Comparison of ENCODE assay signal across 20 cellular contexts in the genomic region with DNA sequence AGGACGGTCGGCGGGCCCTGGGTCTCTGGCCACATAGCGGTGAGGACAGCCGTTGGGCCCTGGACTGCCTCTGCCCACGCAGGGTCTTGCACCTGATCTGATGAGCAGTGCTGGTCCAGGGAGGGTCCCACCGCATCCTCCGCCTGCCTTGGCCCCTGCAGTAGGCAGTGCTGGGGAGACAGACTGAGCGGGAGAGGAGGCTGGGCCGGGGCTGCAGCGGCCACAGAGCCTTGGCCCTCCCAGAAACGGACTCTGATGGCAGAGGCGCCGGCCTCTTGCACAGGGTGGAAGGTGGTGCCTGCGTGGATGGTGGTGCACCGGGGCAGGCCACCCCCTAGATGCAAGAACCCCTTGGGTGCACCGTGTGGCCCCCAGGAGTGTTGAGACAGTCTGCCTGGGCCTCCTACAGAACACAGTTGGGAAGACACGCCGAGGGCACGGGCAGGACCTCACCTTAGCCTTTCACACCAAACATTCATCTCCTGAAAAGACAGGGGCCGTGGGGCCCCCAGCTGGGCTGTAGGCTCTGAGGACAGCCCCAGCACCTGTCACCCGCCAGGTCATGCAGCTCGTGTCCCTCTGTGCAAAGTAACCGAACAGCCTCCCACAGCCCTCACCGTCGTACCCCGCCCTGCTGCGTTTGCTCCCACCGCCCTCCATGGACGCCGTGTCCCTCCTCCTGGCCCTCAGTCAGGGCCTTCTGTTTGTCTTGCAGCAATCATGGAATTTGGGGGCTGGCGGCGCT. TPM values are rescaled to one million over a fixed set of nuclear protein-coding genes. Genes with fewer than 3 reads are reported as not detected.
DNase-seq lines count a peak whose midpoint lies in the region; ATAC-seq and TF ChIP-seq lines count a peak whose summit lies in the region.
"Had no signal": no experiment of that assay in that cellular context is flagged by ENCODE, and none has a peak within 500 bp of the region (broad histone marks: within the 10 kb centered on the region; RNA-seq: fewer than 3 reads in every experiment).

No MANE protein-coding gene starts in this region.

- H3K4me1 Mint-ChIP-seq in activated T-cell treated with anti-CD3 and anti-CD28 coated beads, Interleukin-2, amount 50 U/mL, for 24 hours (ENCODE audit: low read depth), result peaks cover 56% of the 10 kb centered on the region
- peaks cover 31% of the 10 kb centered on the region for H3K4me1 Mint-ChIP-seq in activated T-cell treated with anti-CD3 and anti-CD28 coated beads, Interleukin-2, amount 50 U/mL, for 4 hours (ENCODE audit: low read depth)
- peaks cover 42% of the 10 kb centered on the region for H3K4me1 Mint-ChIP-seq in CD4-positive, alpha-beta T cell (ENCODE audit: low read depth)
- peaks cover 15% of the 10 kb centered on the region for H3K4me1 Mint-ChIP-seq in activated T-helper 17 cell treated with anti-CD3 and anti-CD28 coated beads, Interleukin-2, amount 50 U/mL, for 72 hours
- H3K4me1 Mint-ChIP-seq in stimulated activated memory B cell treated with anti-CD40 and anti-IgM and Interleukin-4, amounts not matched to agents 10 μg/mL and 1 μg/mL and 100 μg/mL, for 72 hours, result peaks cover 87% of the 10 kb centered on the region
- H3K4me1 Mint-ChIP-seq: H9 had no signal

- peak overlapping the region; percentile 84 for H3K27ac Mint-ChIP-seq in activated T-cell treated with anti-CD3 and anti-CD28 coated beads, Interleukin-2, amount 50 U/mL, for 24 hours
- H3K27ac Mint-ChIP-seq in CD4-positive, alpha-beta T cell, result peak overlapping the region; percentile 14
- peak overlapping the region; percentile 59 for H3K27ac Mint-ChIP-seq in activated T-helper 17 cell treated with anti-CD3 and anti-CD28 coated beads, Interleukin-2, amount 50 U/mL, for 72 hours
- peak overlapping the region; percentile 45 for H3K27ac Mint-ChIP-seq in stimulated activated memory B cell treated with anti-CD40 and anti-IgM and Interleukin-4, amounts not matched to agents 10 μg/mL and 1 μg/mL and 100 μg/mL, for 72 hours

- CTCF ChIA-PET in CD4-positive, alpha-beta T cell (lab: Charles Lee), result no interaction called here

- no peak for DNase-seq in activated T-cell treated with anti-CD3 and anti-CD28 coated beads, Interleukin-2, amount 50 U/mL, for 24 hours
- DNase-seq in activated T-cell treated with anti-CD3 and anti-CD28 coated beads, Interleukin-2, amount 50 U/mL, for 4 hours, result no peak
- no peak for DNase-seq in CD4-positive, alpha-beta T cell
- DNase-seq in NCI-H446 treated with DMSO at 0.1 percent for 48 hours (lab: John Stamatoyannopoulos, UW) (no peak), SIG-M5 (lab: John Stamatoyannopoulos, UW) (no peak)
- DNase-seq: 8988T, DMS79, H9, KBM-7, MM.1S, NCI-H1048, NCI-H1417 treated with DMSO at 0.1 percent for 48 hours, NCI-H187 treated with DMSO at 0.1 percent for 48 hours, NCI-H2107, NCI-H748 treated with DMSO at 0.1 percent for 48 hours had no signal

- H3K27me3 Mint-ChIP-seq in activated T-cell treated with anti-CD3 and anti-CD28 coated beads, Interleukin-2, amount 50 U/mL, for 24 hours, result no peaks in the 10 kb centered on the region
- H3K27me3 Mint-ChIP-seq in activated T-cell treated with anti-CD3 and anti-CD28 coated beads, Interleukin-2, amount 50 U/mL, for 4 hours (ENCODE audit: low read depth), result no peaks in the 10 kb centered on the region
- no peaks in the 10 kb centered on the region for H3K27me3 Mint-ChIP-seq in CD4-positive, alpha-beta T cell
- no peaks in the 10 kb centered on the region for H3K27me3 Mint-ChIP-seq in activated T-helper 17 cell treated with anti-CD3 and anti-CD28 coated beads, Interleukin-2, amount 50 U/mL, for 72 hours
- no peaks in the 10 kb centered on the region for H3K27me3 Mint-ChIP-seq in stimulated activated memory B cell treated with anti-CD40 and anti-IgM and Interleukin-4, amounts not matched to agents 10 μg/mL and 1 μg/mL and 100 μg/mL, for 72 hours

- H3K36me3 Mint-ChIP-seq in activated T-cell treated with anti-CD3 and anti-CD28 coated beads, Interleukin-2, amount 50 U/mL, for 24 hours (ENCODE audit: low read depth), result peaks cover 85% of the 10 kb centered on the region
- H3K36me3 Mint-ChIP-seq in activated T-cell treated with anti-CD3 and anti-CD28 coated beads, Interleukin-2, amount 50 U/mL, for 4 hours (ENCODE audit: insufficient read depth), result peaks cover 13% of the 10 kb centered on the region
- H3K36me3 Mint-ChIP-seq in CD4-positive, alpha-beta T cell (ENCODE audit: low read depth), result peaks cover 46% of the 10 kb centered on the region
- peaks cover 93% of the 10 kb centered on the region for H3K36me3 Mint-ChIP-seq in activated T-helper 17 cell treated with anti-CD3 and anti-CD28 coated beads, Interleukin-2, amount 50 U/mL, for 72 hours (ENCODE audit: low read depth)
- peaks cover 56% of the 10 kb centered on the region for H3K36me3 Mint-ChIP-seq in stimulated activated memory B cell treated with anti-CD40 and anti-IgM and Interleukin-4, amounts not matched to agents 10 μg/mL and 1 μg/mL and 100 μg/mL, for 72 hours

- POLR2A ChIA-PET in CD4-positive, alpha-beta T cell (lab: Charles Lee), result interaction anchor here (0.9 kb wide), 1 partner anchor 247 kb away, joined by 3 read pairs; no protein-coding TSS in a partner anchor

- ATAC-seq in activated T-cell treated with anti-CD3 and anti-CD28 coated beads, Interleukin-2, amount 50 U/mL, for 4 hours, result no peak
- ATAC-seq in CD4-positive, alpha-beta T cell (ENCODE audit: poor library complexity), result no peak
- ATAC-seq in activated T-helper 17 cell treated with anti-CD3 and anti-CD28 coated beads, Interleukin-2, amount 50 U/mL, for 72 hours (replicated peaks), result no peak
- no peak for ATAC-seq in stimulated activated memory B cell treated with anti-CD40 and anti-IgM and Interleukin-4, amounts not matched to agents 10 μg/mL and 1 μg/mL and 100 μg/mL, for 72 hours
- no peak for ATAC-seq in HG02798 (IDR thresholded peaks at IDR 0.05; ENCODE audit: poor library complexity, unreplicated experiment)
- ATAC-seq: SK-N-SH treated with all-trans-retinoic acid at 6 μM for 48 hours had no signal

- H3K9me3 ChIP-seq in CD4-positive, alpha-beta T cell (ENCODE audit: control insufficient read depth, low read length), result no peaks in the 10 kb centered on the region

- H3K27ac ChIP-seq in CD4-positive, alpha-beta T cell (ENCODE audit: low read depth, low read length), result no peak overlapping the region

- H3K27me3 ChIP-seq in CD4-positive, alpha-beta T cell (ENCODE audit: control insufficient read depth, insufficient read depth, low read length), result no peaks in the 10 kb centered on the region

- H3K9me3 Mint-ChIP-seq in activated T-cell treated with anti-CD3 and anti-CD28 coated beads, Interleukin-2, amount 50 U/mL, for 24 hours, result no peaks in the 10 kb centered on the region
- H3K9me3 Mint-ChIP-seq in activated T-cell treated with anti-CD3 and anti-CD28 coated beads, Interleukin-2, amount 50 U/mL, for 4 hours, result no peaks in the 10 kb centered on the region
- no peaks in the 10 kb centered on the region for H3K9me3 Mint-ChIP-seq in CD4-positive, alpha-beta T cell
- no peaks in the 10 kb centered on the region for H3K9me3 Mint-ChIP-seq in activated T-helper 17 cell treated with anti-CD3 and anti-CD28 coated beads, Interleukin-2, amount 50 U/mL, for 72 hours
- no peaks in the 10 kb centered on the region for H3K9me3 Mint-ChIP-seq in stimulated activated memory B cell treated with anti-CD40 and anti-IgM and Interleukin-4, amounts not matched to agents 10 μg/mL and 1 μg/mL and 100 μg/mL, for 72 hours
- H3K9me3 Mint-ChIP-seq: CD14-positive monocyte, H9 had no signal

- intact Hi-C loops in CD4-positive, alpha-beta T cell (cut with DNase I, micrococcal nuclease), result no loop called here

- no peak for TF ChIP-seq CTCF in CD4-positive, alpha-beta T cell (IDR thresholded peaks at IDR 0.05)

- no peak overlapping the region for H3K4me3 Mint-ChIP-seq in activated T-cell treated with anti-CD3 and anti-CD28 coated beads, Interleukin-2, amount 50 U/mL, for 24 hours
- no peak overlapping the region for H3K4me3 Mint-ChIP-seq in activated T-cell treated with anti-CD3 and anti-CD28 coated beads, Interleukin-2, amount 50 U/mL, for 4 hours
- no peak overlapping the region for H3K4me3 Mint-ChIP-seq in CD4-positive, alpha-beta T cell
- H3K4me3 Mint-ChIP-seq in activated T-helper 17 cell treated with anti-CD3 and anti-CD28 coated beads, Interleukin-2, amount 50 U/mL, for 72 hours, result no peak overlapping the region
- no peak overlapping the region for H3K4me3 Mint-ChIP-seq in stimulated activated memory B cell treated with anti-CD40 and anti-IgM and Interleukin-4, amounts not matched to agents 10 μg/mL and 1 μg/mL and 100 μg/mL, for 72 hours
- H3K4me3 Mint-ChIP-seq: CD14-positive monocyte, H9 had no signal

RNA-seq across cellular contexts. Expression of gene NFATC1, which starts 36.8 kb away (rescaled TPM):
- 10 to 100 TPM; 62.7 to 80.8 (median 75.2) TPM for total RNA-seq in activated T-cell treated with anti-CD3 and anti-CD28 coated beads, Interleukin-2, amount 50 U/mL, for 4 hours
- 100 to 1,000 TPM; 107 to 113 TPM for total RNA-seq in CD4-positive, alpha-beta T cell
- 10 to 100 TPM; 20.3 to 79.3 TPM for total RNA-seq in activated T-helper 17 cell treated with anti-CD3 and anti-CD28 coated beads, Interleukin-2, amount 50 U/mL, for 72 hours

Comparison
In these comparisons a context has a peak if more than half of its experiments do, and no peak if none do; other contexts are left out.
1. H3K27ac Mint-ChIP-seq: peak in every context shown above with its lines; median percentile 84 in activated T-cell treated with anti-CD3 and anti-CD28 coated beads, Interleukin-2, amount 50 U/mL, for 24 hours; 59 in activated T-helper 17 cell treated with anti-CD3 and anti-CD28 coated beads, Interleukin-2, amount 50 U/mL, for 72 hours; 45 in stimulated activated memory B cell treated with anti-CD40 and anti-IgM and Interleukin-4, amounts not matched to agents 10 μg/mL and 1 μg/mL and 100 μg/mL, for 72 hours; 14 in CD4-positive, alpha-beta T cell.